In genomic region chr4:8121236-8122015, GRCh38 we compare ENCODE assay signal across 20 cellular contexts. TPM values are rescaled to one million over a fixed set of nuclear protein-coding genes. Genes with fewer than 3 reads are reported as not detected.
DNase-seq lines count a peak whose midpoint lies in the region; ATAC-seq, FAIRE-seq and TF ChIP-seq lines count a peak whose summit lies in the region.
"Had no signal": no experiment of that assay in that cellular context is flagged by ENCODE, and none has a peak within 500 bp of the region (broad histone marks: within the 10 kb centered on the region; RNA-seq: fewer than 3 reads in every experiment).

No MANE protein-coding gene starts in this region.

- no peak overlapping the region for H2BK5ac ChIP-seq in IMR-90 (ENCODE audit: low read depth, low read length, poor library complexity, severe bottlenecking)

- peak overlapping the region; percentile 36 to 83 (median 82) for H3K27ac Mint-ChIP-seq in nephron

- H3K4me2 ChIP-seq in BLaER1 = peak overlapping the region; percentile 63
- no peak overlapping the region for H3K4me2 ChIP-seq in IMR-90 (ENCODE audit: low read depth, low read length)

- H3K9me3 ChIP-seq in BLaER1 (no peaks in the 10 kb centered on the region; the same call in 1 of the 2 replicates), IMR-90 (ENCODE audit: control insufficient read depth, insufficient read depth, low read length) (no peaks in the 10 kb centered on the region), skeletal muscle tissue (ENCODE audit: control insufficient read depth in 3 of 3, low read length in 3 of 3) (no peaks in the 10 kb centered on the region)
- H3K9me3 ChIP-seq: MG63, SJSA1 had no signal

- no peak overlapping the region for H3K4me3 ChIP-seq in BLaER1
- no peak overlapping the region for H3K4me3 ChIP-seq in IMR-90 (ENCODE audit: insufficient read depth, low read depth, low read length)
- peak overlapping the region; percentile 31 to 56 (median 37) for H3K4me3 ChIP-seq in skeletal muscle tissue (ENCODE audit: low read length in 3 of 3)
- H3K4me3 ChIP-seq: K562, MG63, SJSA1 had no signal

- TF ChIP-seq CTCF in IMR-90 (conservative IDR thresholded peaks at IDR 0.05; ENCODE audit: low read depth, low read length) = no peak
- no peak for TF ChIP-seq CTCF in nephron (IDR thresholded peaks at IDR 0.05; ENCODE audit: unreplicated experiment in 3 of 3)

- H2BK15ac ChIP-seq in IMR-90 (ENCODE audit: low read depth, low read length) = no peak overlapping the region

- no peak overlapping the region for H2BK20ac ChIP-seq in IMR-90 (ENCODE audit: low read depth, low read length)

- H3K4ac ChIP-seq in IMR-90 (ENCODE audit: low read depth, low read length) = no peak overlapping the region

- TF ChIP-seq POLR2A in IMR-90 (IDR thresholded peaks at IDR 0.05; ENCODE audit: low read depth, low read length) = no peak

- H3K4me3 Mint-ChIP-seq in nephron = no peak overlapping the region

- H3K9ac ChIP-seq in BLaER1 (no peak overlapping the region), IMR-90 (ENCODE audit: low read depth, low read length) (no peak overlapping the region), skeletal muscle tissue (ENCODE audit: low read depth in 1 of 3, low read length in 3 of 3) (peak overlapping the region; percentile 43 to 84 (median 77))

- no peak overlapping the region for H3K27ac ChIP-seq in BLaER1
- H3K27ac ChIP-seq in IMR-90 (ENCODE audit: insufficient read depth, low read length) = no peak overlapping the region
- peak overlapping the region; percentile 73 for H3K27ac ChIP-seq in skeletal muscle tissue (ENCODE audit: low read depth, low read length)
- H3K27ac ChIP-seq: C4-2B, SJSA1 had no signal

- in situ Hi-C loops in IMR-90 (cut with MboI; ENCODE audit: low sequenced_read_pairs) = no loop called here

- H3K36me3 ChIP-seq in BLaER1 = no peaks in the 10 kb centered on the region
- H3K36me3 ChIP-seq in IMR-90 (ENCODE audit: control insufficient read depth, insufficient read depth, low read length) = no peaks in the 10 kb centered on the region
- peaks cover 13 to 16% (median 13%) of the 10 kb centered on the region in 3 donors for H3K36me3 ChIP-seq in skeletal muscle tissue (ENCODE audit: control insufficient read depth in 3 of 3, insufficient read depth in 3 of 3, low read length in 3 of 3)
- H3K36me3 ChIP-seq: MG63, SJSA1 had no signal

- peaks cover 8% of the 10 kb centered on the region for H3K27me3 Mint-ChIP-seq in nephron (ENCODE audit: low read depth)

- H4K20me1 ChIP-seq in BLaER1 (no peaks in the 10 kb centered on the region), IMR-90 (ENCODE audit: insufficient read depth, low read length) (no peaks in the 10 kb centered on the region)

- no peaks in the 10 kb centered on the region for H3K9me1 ChIP-seq in IMR-90 (ENCODE audit: insufficient read depth, low read length)

- no peak overlapping the region for H4K5ac ChIP-seq in IMR-90 (ENCODE audit: low read depth, low read length)

- ATAC-seq in IMR-90 (ENCODE audit: low read depth) = no peak
- ATAC-seq: K562 had no signal

- H3K9me3 Mint-ChIP-seq in nephron = no peaks in the 10 kb centered on the region

- H3K4me1 ChIP-seq in BLaER1 (peaks cover 93% of the 10 kb centered on the region), IMR-90 (ENCODE audit: control insufficient read depth, insufficient read depth, low read length) (peaks cover 2% of the 10 kb centered on the region; the same call in 1 of the 2 replicates), skeletal muscle tissue (ENCODE audit: control insufficient read depth in 3 of 3, insufficient read depth in 3 of 3, low read length in 3 of 3) (peaks cover 93 to 99% (median 96%) of the 10 kb centered on the region in 3 donors)
- H3K4me1 ChIP-seq: SJSA1 had no signal

- intact Hi-C loops in IMR-90 (cut with micrococcal nuclease) = no loop called here

- no peak overlapping the region for H2AK5ac ChIP-seq in IMR-90 (ENCODE audit: low read depth, low read length)

- H4K8ac ChIP-seq in IMR-90 (ENCODE audit: low read depth in 2 of 2, low read length in 2 of 2) = no peak overlapping the region

- DNase-seq in IMR-90 (no peak), NCI-H774 (lab: John Stamatoyannopoulos, UW) (no peak), GM19239 (ENCODE audit: insufficient read length, low spot score) (no peak)
- DNase-seq in stimulated activated CD4-positive, alpha-beta T cell treated with anti-CD3 and anti-CD28 coated beads, Interleukin-15, amount 100 ng/mL, for 24 hours = no peak
- DNase-seq: 8988T, EL, GF-D8, MG63, NCI-H1417, NCI-H187, NCI-H446, NCI-H526, OCI-M1 had no signal

- H2BK120ac ChIP-seq in IMR-90 (ENCODE audit: low read depth, low read length) = no peak overlapping the region

- no peaks in the 10 kb centered on the region for H3K79me1 ChIP-seq in IMR-90 (ENCODE audit: low read depth in 1 of 2, low read length in 2 of 2)

- 59% methylated on average over 2 of the region's 17 CpGs; no CpG with 5 or more reads in 1 of the 2 experiments for WGBS in IMR-90 (ENCODE audit: extremely low coverage in 2 of 2, insufficient read length in 1 of 2), 2 experiments

- no peak overlapping the region for H3K14ac ChIP-seq in IMR-90 (replicated peaks; ENCODE audit: low read depth, low read length)

- H2AFZ ChIP-seq in IMR-90 (replicated peaks; ENCODE audit: low read length, poor library complexity) = no peak overlapping the region

- FAIRE-seq in GM19239 (lab: Jason Lieb, UNC) = no peak
- FAIRE-seq: K562, RCC 7860 had no signal

- no peaks in the 10 kb centered on the region for H3K36me3 Mint-ChIP-seq in nephron (ENCODE audit: low read depth)

- no peak overlapping the region for H3K23ac ChIP-seq in IMR-90 (ENCODE audit: low read depth, low read length)

- CTCF ChIA-PET in IMR-90 (lab: Yijun Ruan, JAX) = no interaction called here

- H3K56ac ChIP-seq in IMR-90 (ENCODE audit: extremely low read depth, insufficient read depth, low read length) = no peak overlapping the region

- dilution Hi-C loops in IMR-90 (cut with HindIII; ENCODE audit: low sequenced_read_pairs, unreplicated experiment) = no loop called here

- POLR2A ChIA-PET in IMR-90 (lab: Charles Lee; ENCODE audit: unreplicated experiment) = no interaction called here

- no TSS peak for BruUV-seq in IMR-90 (replicated peaks; lab: Mats Ljungman, UMichigan)

- H3K4me1 Mint-ChIP-seq in nephron = peaks cover 46% of the 10 kb centered on the region

- H3K27me3 ChIP-seq in BLaER1 = no peaks in the 10 kb centered on the region; the same call in 1 of the 2 replicates
- peaks cover 52% of the 10 kb centered on the region for H3K27me3 ChIP-seq in IMR-90 (ENCODE audit: control insufficient read depth, insufficient read depth, low read length)
- no peaks in the 10 kb centered on the region for H3K27me3 ChIP-seq in skeletal muscle tissue (ENCODE audit: control insufficient read depth in 3 of 3, insufficient read depth in 3 of 3, low read length in 3 of 3)
- H3K27me3 ChIP-seq: MG63 had no signal

- H2AK9ac ChIP-seq in IMR-90 (replicated peaks; ENCODE audit: low read depth, low read length, poor library complexity) = peak overlapping the region; percentile 50

- H4K91ac ChIP-seq in IMR-90 (ENCODE audit: insufficient read depth, low read depth, low read length) = no peak overlapping the region

- TF ChIP-seq RAD21 in IMR-90 (IDR thresholded peaks at IDR 0.05; ENCODE audit: low read length) = no peak

- H3K18ac ChIP-seq in IMR-90 (ENCODE audit: low read depth, low read length) = no peak overlapping the region

TF ChIP-seq in IMR-90, 13 proteins besides CTCF, POLR2A, EP300 and RAD21:
- TF ChIP-seq MAZ (IDR thresholded peaks at IDR 0.05; ENCODE audit: borderline replicate concordance, low read depth, low read length) = no peak
- TF ChIP-seq FOS (IDR thresholded peaks at IDR 0.05; ENCODE audit: low read depth, low read length) = no peak
- TF ChIP-seq MXI1 (IDR thresholded peaks at IDR 0.05; ENCODE audit: borderline replicate concordance, low read depth, low read length) = no peak
- no peak for TF ChIP-seq NFE2L2 (IDR thresholded peaks at IDR 0.05; ENCODE audit: low read depth, low read length)
- TF ChIP-seq RCOR1 (IDR thresholded peaks at IDR 0.05; ENCODE audit: insufficient replicate concordance, low read length) = no peak
- no peak for TF ChIP-seq BHLHE40 (IDR thresholded peaks at IDR 0.05; ENCODE audit: low read depth, low read length)
- no peak for TF ChIP-seq SMC3 (IDR thresholded peaks at IDR 0.05; ENCODE audit: low read depth, low read length)
- no peak for TF ChIP-seq CEBPB (IDR thresholded peaks at IDR 0.05; ENCODE audit: low read depth, low read length)
- no peak for TF ChIP-seq CHD1 (IDR thresholded peaks at IDR 0.05; ENCODE audit: low read depth, low read length)
- TF ChIP-seq USF2 (IDR thresholded peaks at IDR 0.05; ENCODE audit: low read depth, low read length) = no peak
- TF ChIP-seq RFX5 (IDR thresholded peaks at IDR 0.05; ENCODE audit: low read depth, low read length) = no peak

RNA-seq across cellular contexts. Expression of gene ABLIM2, which starts 37.2 kb away (rescaled TPM):
- total RNA-seq in IMR-90 (2012; rRNA removed) = under 0.01 TPM in 2 replicates
- polyA plus RNA-seq in IMR-90 (2012; rRNA removed) = 0.07 and 0.10 TPM in 2 replicates
- 0.05 and 0.08 TPM in 2 replicates for polyA plus RNA-seq in IMR-90 (2012; cell fraction: cytosol; rRNA removed)
- 0.08 TPM in 2 replicates for polyA plus RNA-seq in IMR-90 (2012; cell fraction: nucleus; rRNA removed; ENCODE audit: low replicate concordance)
- 7.3 TPM for total RNA-seq in skeletal muscle tissue
- total RNA-seq: K562 had no signal
- polyA plus RNA-seq: K562 had no signal

Comparison
In these comparisons a context has a peak if more than half of its experiments do, and no peak if none do; other contexts are left out.
1. H3K4me3 ChIP-seq: peak in skeletal muscle tissue (3 of 3); none in BLaER1 (single experiment) and IMR-90 (single experiment).
2. H3K9ac ChIP-seq: peak in skeletal muscle tissue (3 of 3); none in BLaER1 (single experiment) and IMR-90 (single experiment).